20 cellular contexts compared by ENCODE assay signal in the genomic region with DNA sequence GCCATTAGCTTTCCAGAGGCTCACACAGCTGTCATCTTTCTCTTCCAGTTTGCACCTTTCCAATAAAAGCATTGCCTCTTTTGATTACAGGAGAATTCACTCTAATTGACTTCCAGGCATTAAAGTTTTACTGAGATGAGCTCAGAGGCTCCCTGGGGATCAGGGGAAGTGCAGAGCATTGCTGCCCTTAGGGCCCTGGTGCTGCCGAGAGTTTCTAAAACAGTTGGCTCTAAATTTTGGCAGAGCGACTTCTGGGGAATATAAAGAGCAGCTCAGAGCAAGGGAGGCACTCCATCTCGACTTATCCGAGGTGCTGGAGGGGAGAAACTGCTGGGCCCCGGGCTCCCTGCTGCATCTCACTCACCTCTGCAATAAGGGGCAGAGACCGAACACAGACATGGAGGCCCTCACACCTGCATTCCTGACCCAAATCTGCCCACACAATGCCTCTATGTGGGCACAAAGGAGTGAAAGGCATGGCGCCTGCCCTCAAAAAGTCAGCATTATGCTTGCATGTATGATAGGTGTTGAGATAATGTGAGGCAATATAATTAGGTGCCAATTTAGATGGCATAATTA.
DNase-seq lines count a peak whose midpoint lies in the region; ATAC-seq, FAIRE-seq and TF ChIP-seq lines count a peak whose summit lies in the region.
"Had no signal": no experiment of that assay in that cellular context is flagged by ENCODE, and none has a peak within 500 bp of the region (broad histone marks: within the 10 kb centered on the region; RNA-seq: fewer than 3 reads in every experiment).

No MANE protein-coding gene starts in this region.

- H3K4me3 Mint-ChIP-seq in neural progenitor cell: no peak overlapping the region
- no peak overlapping the region for H3K4me3 Mint-ChIP-seq in Caco-2 (ENCODE audit: unreplicated experiment)
- H3K4me3 Mint-ChIP-seq: CD4-positive, alpha-beta T cell had no signal

- no peak overlapping the region for H3K4me2 ChIP-seq in IMR-90 (ENCODE audit: low read depth, low read length)
- H3K4me2 ChIP-seq in endothelial cell of umbilical vein (ENCODE audit: insufficient read depth, low read length): no peak overlapping the region
- peak overlapping the region; percentile 23 for H3K4me2 ChIP-seq in neural progenitor cell

- in situ Hi-C loops in IMR-90 (cut with MboI; ENCODE audit: low sequenced_read_pairs): loop anchor here (10.0 kb wide), 1 partner anchor 465 kb away; no protein-coding TSS in a partner anchor

- no peak for FAIRE-seq in endothelial cell of umbilical vein (lab: Jason Lieb, UNC)

- H2BK20ac ChIP-seq in IMR-90 (ENCODE audit: low read depth, low read length): peak overlapping the region; percentile 91

- no peaks in the 10 kb centered on the region for H3K9me3 ChIP-seq in IMR-90 (ENCODE audit: control insufficient read depth, insufficient read depth, low read length)
- no peaks in the 10 kb centered on the region for H3K9me3 ChIP-seq in endothelial cell of umbilical vein (replicated peaks; ENCODE audit: control insufficient read depth, insufficient read depth, low read length)
- no peaks in the 10 kb centered on the region for H3K9me3 ChIP-seq in neural progenitor cell (ENCODE audit: low read depth)
- no peaks in the 10 kb centered on the region for H3K9me3 ChIP-seq in Caco-2
- H3K9me3 ChIP-seq in upper lobe of right lung: no peaks in the 10 kb centered on the region
- H3K9me3 ChIP-seq: Peyer's patch had no signal

- no peaks in the 10 kb centered on the region for H4K20me1 ChIP-seq in IMR-90 (ENCODE audit: insufficient read depth, low read length)
- H4K20me1 ChIP-seq in endothelial cell of umbilical vein (replicated peaks; ENCODE audit: control insufficient read depth, extremely low read depth, insufficient read depth, low read length): no peaks in the 10 kb centered on the region
- H4K20me1 ChIP-seq in neural progenitor cell (ENCODE audit: low read depth): no peaks in the 10 kb centered on the region

- peak overlapping the region; percentile 38; the same call in 1 of the 2 replicates for H2AK5ac ChIP-seq in IMR-90 (ENCODE audit: low read depth, low read length)

- H3K18ac ChIP-seq in IMR-90 (ENCODE audit: low read depth, low read length): no peak overlapping the region

- H3K56ac ChIP-seq in IMR-90 (ENCODE audit: extremely low read depth, insufficient read depth, low read length): no peak overlapping the region

- ATAC-seq in IMR-90 (ENCODE audit: low read depth) (no peak), upper lobe of right lung (no peak), GM21825 (IDR thresholded peaks at IDR 0.05; ENCODE audit: unreplicated experiment) (no peak)

- H3K4me3 ChIP-seq in IMR-90 (ENCODE audit: insufficient read depth, low read depth, low read length) (no peak overlapping the region), endothelial cell of umbilical vein (replicated peaks in 1 of 3; ENCODE audit: insufficient read depth in 1 of 3, low read depth in 1 of 3, low read length in 3 of 3) (no peak overlapping the region), neural progenitor cell (no peak overlapping the region), Caco-2 (ENCODE audit: low read depth, low read length) (no peak overlapping the region), upper lobe of right lung (no peak overlapping the region)
- H3K4me3 ChIP-seq: Peyer's patch had no signal

- BruUV-seq in IMR-90 (replicated peaks; lab: Mats Ljungman, UMichigan): no TSS peak
- BruUV-seq in endothelial cell of umbilical vein (replicated peaks; lab: Mats Ljungman, UMichigan): no TSS peak
- BruUV-seq in Caco-2 (replicated peaks; lab: Mats Ljungman, UMichigan): no TSS peak

- peak overlapping the region in 1 of 2 experiments; percentile 22; a peak in 1 of 4 replicates for H4K8ac ChIP-seq in IMR-90 (ENCODE audit: low read depth in 2 of 2, low read length in 2 of 2)

- H3K27ac Mint-ChIP-seq in neural progenitor cell: no peak overlapping the region
- no peak overlapping the region for H3K27ac Mint-ChIP-seq in Caco-2 (ENCODE audit: unreplicated experiment)
- H3K27ac Mint-ChIP-seq: CD4-positive, alpha-beta T cell had no signal

- no peak overlapping the region for H4K5ac ChIP-seq in IMR-90 (ENCODE audit: low read depth, low read length)

- H3K79me1 ChIP-seq in IMR-90 (ENCODE audit: low read depth in 1 of 2, low read length in 2 of 2): peaks cover 0 to 18% of the 10 kb centered on the region in 2 experiments; a peak in 3 of 4 replicates

- TF ChIP-seq RAD21 in IMR-90 (IDR thresholded peaks at IDR 0.05; ENCODE audit: low read length): no peak

- H3K36me3 Mint-ChIP-seq in neural progenitor cell (no peaks in the 10 kb centered on the region), Caco-2 (ENCODE audit: insufficient read depth, unreplicated experiment) (no peaks in the 10 kb centered on the region)

- H3K4ac ChIP-seq in IMR-90 (ENCODE audit: low read depth, low read length): peak overlapping the region; percentile 81

- H2BK15ac ChIP-seq in IMR-90 (ENCODE audit: low read depth, low read length): peak overlapping the region; percentile 93; the same call in 1 of the 3 replicates

- H3K4me1 ChIP-seq in IMR-90 (ENCODE audit: control insufficient read depth, insufficient read depth, low read length) (peaks cover 38% of the 10 kb centered on the region), endothelial cell of umbilical vein (ENCODE audit: control insufficient read depth, extremely low read depth, insufficient read depth, low read length) (peaks cover 21% of the 10 kb centered on the region), neural progenitor cell (peaks cover 19% of the 10 kb centered on the region), Caco-2 (no peaks in the 10 kb centered on the region), upper lobe of right lung (no peaks in the 10 kb centered on the region)
- H3K4me1 ChIP-seq: Peyer's patch had no signal

- no peak for TF ChIP-seq POLR2A in IMR-90 (IDR thresholded peaks at IDR 0.05; ENCODE audit: low read depth, low read length)
- TF ChIP-seq POLR2A in endothelial cell of umbilical vein (IDR thresholded peaks at IDR 0.05; ENCODE audit: low read depth, low read length): no peak

- DNase-seq in EL: peak; percentile 10
- no peak for DNase-seq in IMR-90
- no peak for DNase-seq in endothelial cell of umbilical vein (ENCODE audit: low read depth, low spot score)
- DNase-seq in neural progenitor cell (ENCODE audit: low spot score): no peak
- DNase-seq in Caco-2: no peak
- no peak for DNase-seq in upper lobe of right lung
- no peak for DNase-seq in hepatic stellate cell (ENCODE audit: low spot score)
- DNase-seq: ACHN; CD4-positive, alpha-beta T cell; DMS79; GF-D8; H7; MV-4-11; NCI-H1417 treated with DMSO at 0.1 percent for 48 hours; NCI-H2029 treated with DMSO at 0.1 percent for 48 hours; NCI-H226; NCI-H526 treated with DMSO at 0.1 percent for 48 hours; Peyer's patch; Right ventricle myocardium superior had no signal

- POLR2A ChIA-PET in IMR-90 (lab: Charles Lee; ENCODE audit: unreplicated experiment): no interaction called here
- POLR2A ChIA-PET in endothelial cell of umbilical vein (lab: Charles Lee): no interaction called here
- POLR2A ChIA-PET in Caco-2 (lab: Charles Lee): no interaction called here

- dilution Hi-C loops in IMR-90 (cut with HindIII; ENCODE audit: low sequenced_read_pairs, unreplicated experiment) (no loop called here), endothelial cell of umbilical vein (cut with MboI; ENCODE audit: extremely low pct_ligation_motif_present, low sequenced_read_pairs) (no loop called here)

- peaks cover 11% of the 10 kb centered on the region for H3F3A ChIP-seq in neural progenitor cell (ENCODE audit: low read depth)

- no peaks in the 10 kb centered on the region for H3K36me3 ChIP-seq in IMR-90 (ENCODE audit: control insufficient read depth, insufficient read depth, low read length)
- no peaks in the 10 kb centered on the region for H3K36me3 ChIP-seq in endothelial cell of umbilical vein (ENCODE audit: control insufficient read depth in 2 of 2, extremely low read depth in 1 of 2, insufficient read depth in 2 of 2, low read length in 2 of 2)
- no peaks in the 10 kb centered on the region for H3K36me3 ChIP-seq in neural progenitor cell
- no peaks in the 10 kb centered on the region for H3K36me3 ChIP-seq in Caco-2 (ENCODE audit: control insufficient read depth, insufficient read depth, low read length)
- no peaks in the 10 kb centered on the region for H3K36me3 ChIP-seq in upper lobe of right lung
- H3K36me3 ChIP-seq: Peyer's patch had no signal

- H2BK120ac ChIP-seq in IMR-90 (ENCODE audit: low read depth, low read length): peak overlapping the region; percentile 91; the same call in 1 of the 2 replicates

- intact Hi-C loops in IMR-90 (cut with micrococcal nuclease): no loop called here
- intact Hi-C loops in endothelial cell of umbilical vein (cut with micrococcal nuclease): no loop called here
- intact Hi-C loops in Caco-2 (cut with micrococcal nuclease; ENCODE audit: unreplicated experiment): no loop called here
- intact Hi-C loops in upper lobe of right lung (cut with DNase I): no loop called here

- no CpG with 5 or more reads among the region's 7 CpGs for WGBS in IMR-90 (ENCODE audit: extremely low coverage in 2 of 2, insufficient read length in 1 of 2), 2 experiments

- no peak overlapping the region for H3K9ac ChIP-seq in IMR-90 (ENCODE audit: low read depth, low read length)
- H3K9ac ChIP-seq in endothelial cell of umbilical vein (replicated peaks; ENCODE audit: extremely low read depth, insufficient read depth, low read length): no peak overlapping the region
- no peak overlapping the region for H3K9ac ChIP-seq in neural progenitor cell

- H2BK5ac ChIP-seq in IMR-90 (ENCODE audit: low read depth, low read length, poor library complexity, severe bottlenecking): no peak overlapping the region

- no peak overlapping the region for H2AK9ac ChIP-seq in IMR-90 (replicated peaks; ENCODE audit: low read depth, low read length, poor library complexity)

- H3K4me1 Mint-ChIP-seq in neural progenitor cell (peaks cover 7% of the 10 kb centered on the region), Caco-2 (ENCODE audit: low read depth, unreplicated experiment) (no peaks in the 10 kb centered on the region)

- CTCF ChIA-PET in IMR-90 (lab: Yijun Ruan, JAX): no interaction called here
- CTCF ChIA-PET in endothelial cell of umbilical vein (lab: Charles Lee): interaction anchor here (3.1 kb wide), 1 partner anchor 10 kb away, joined by 16 read pairs; no protein-coding TSS in a partner anchor
- CTCF ChIA-PET in Caco-2 (lab: Charles Lee): no interaction called here

- no peak for TF ChIP-seq CTCF in IMR-90 (conservative IDR thresholded peaks at IDR 0.05; ENCODE audit: low read depth, low read length)
- TF ChIP-seq CTCF in endothelial cell of umbilical vein (IDR thresholded peaks at IDR 0.05; ENCODE audit: extremely low read depth in 1 of 2, insufficient read depth in 1 of 2, low read depth in 1 of 2, low read length in 2 of 2): no peak
- TF ChIP-seq CTCF in neural progenitor cell (IDR thresholded peaks at IDR 0.05): no peak
- TF ChIP-seq CTCF in Caco-2 (IDR thresholded peaks at IDR 0.05; ENCODE audit: insufficient read depth in 1 of 2, low read depth in 1 of 2, low read length in 1 of 2, severe bottlenecking in 1 of 2, unreplicated experiment in 1 of 2): no peak
- no peak for TF ChIP-seq CTCF in upper lobe of right lung (IDR thresholded peaks at IDR 0.05)

- H3K27me3 ChIP-seq in IMR-90 (ENCODE audit: control insufficient read depth, insufficient read depth, low read length) (no peaks in the 10 kb centered on the region), endothelial cell of umbilical vein (ENCODE audit: control insufficient read depth in 2 of 2, insufficient read depth in 2 of 2, low read length in 2 of 2) (peaks cover 0 to 1% of the 10 kb centered on the region in 2 experiments), neural progenitor cell (no peaks in the 10 kb centered on the region), Caco-2 (replicated peaks; ENCODE audit: control insufficient read depth, insufficient read depth, low read length) (no peaks in the 10 kb centered on the region), upper lobe of right lung (peaks cover 5% of the 10 kb centered on the region)
- H3K27me3 ChIP-seq: Peyer's patch had no signal

- H3K14ac ChIP-seq in IMR-90 (replicated peaks; ENCODE audit: low read depth, low read length): peak overlapping the region; percentile 61

- H3K23ac ChIP-seq in IMR-90 (ENCODE audit: low read depth, low read length): no peak overlapping the region

- H2AFZ ChIP-seq in IMR-90 (replicated peaks; ENCODE audit: low read length, poor library complexity) (peak overlapping the region; percentile 5), endothelial cell of umbilical vein (ENCODE audit: low read depth, low read length) (peak overlapping the region; percentile 57), neural progenitor cell (replicated peaks) (peak overlapping the region; percentile 74)

- H3K79me2 ChIP-seq in endothelial cell of umbilical vein (ENCODE audit: control insufficient read depth, insufficient read depth, low read length) (no peaks in the 10 kb centered on the region), neural progenitor cell (ENCODE audit: low read depth) (no peaks in the 10 kb centered on the region)

- no peaks in the 10 kb centered on the region for H3K9me3 Mint-ChIP-seq in neural progenitor cell
- no peaks in the 10 kb centered on the region for H3K9me3 Mint-ChIP-seq in Caco-2 (ENCODE audit: unreplicated experiment)
- H3K9me3 Mint-ChIP-seq: CD4-positive, alpha-beta T cell had no signal

- H3K27me3 Mint-ChIP-seq in neural progenitor cell (ENCODE audit: insufficient read depth, low read depth) (no peaks in the 10 kb centered on the region), Caco-2 (ENCODE audit: insufficient read depth, unreplicated experiment) (peaks cover 12% of the 10 kb centered on the region)

- H3K9me1 ChIP-seq in IMR-90 (ENCODE audit: insufficient read depth, low read length): peaks cover 38% of the 10 kb centered on the region
- no peaks in the 10 kb centered on the region for H3K9me1 ChIP-seq in endothelial cell of umbilical vein (replicated peaks; ENCODE audit: control insufficient read depth, extremely low read depth, insufficient read depth, low read length)

- H3K27ac ChIP-seq in IMR-90 (ENCODE audit: insufficient read depth, low read length) (no peak overlapping the region), endothelial cell of umbilical vein (ENCODE audit: insufficient read depth, low read depth, low read length) (no peak overlapping the region), neural progenitor cell (peak overlapping the region; percentile 34), upper lobe of right lung (no peak overlapping the region)
- H3K27ac ChIP-seq: Peyer's patch had no signal

- no peak overlapping the region for H4K91ac ChIP-seq in IMR-90 (ENCODE audit: insufficient read depth, low read depth, low read length)

Comparison
In these comparisons a context has a peak if more than half of its experiments do, and no peak if none do; other contexts are left out.
1. H2AFZ ChIP-seq: peak in every context shown above with its lines; median percentile 74 in neural progenitor cell; 57 in endothelial cell of umbilical vein; 5 in IMR-90.